18 cellular contexts compared by ENCODE assay signal in the genomic region with DNA sequence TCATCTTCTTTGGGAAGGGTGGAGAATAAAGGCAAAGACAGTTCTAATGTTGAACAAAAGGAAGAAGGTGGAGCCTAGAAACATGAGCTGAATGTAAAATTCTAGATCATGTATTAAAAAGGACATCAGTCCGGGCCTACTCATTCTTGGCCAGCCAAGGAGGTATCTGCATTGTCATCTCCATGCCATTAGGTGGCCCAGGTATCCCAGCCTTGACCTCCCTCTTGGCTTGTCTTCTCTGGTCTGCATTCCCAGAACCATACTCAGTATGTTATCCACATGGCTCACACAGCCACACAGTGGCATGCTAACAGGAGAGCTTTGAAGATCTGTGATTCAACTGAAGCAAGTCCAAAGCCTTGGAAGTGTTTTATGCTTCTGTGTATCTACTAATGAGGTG.
"Had no signal": no experiment of that assay in that cellular context is flagged by ENCODE, and none has a peak within 500 bp of the region (broad histone marks: within the 10 kb centered on the region; RNA-seq: fewer than 3 reads in every experiment).

No MANE protein-coding gene starts in this region.

- DNase-seq: dermis blood vessel endothelial cell; erythroblast; heart left ventricle; hippocampal formation; naive thymus-derived CD8-positive, alpha-beta T cell; psoas muscle; retina; stimulated activated CD4-positive, alpha-beta T cell treated with anti-CD3 and anti-CD28 coated beads, Interleukin-2, amount 100 ng/mL, for 24 hours; stimulated activated CD4-positive, alpha-beta T cell treated with anti-CD3 and anti-CD28 coated beads, Interleukin-4, amount 100 ng/mL, for 4 hours; stimulated activated naive B cell treated with anti-CD40 and anti-IgM and Interleukin-4, amounts not matched to agents 10 μg/mL and 1 μg/mL and 100 μg/mL, for 72 hours; stimulated activated naive CD8-positive, alpha-beta T cell treated with anti-CD3 and anti-CD28 coated beads, Interleukin-15, amount 100 ng/mL, for 72 hours; testis; upper lobe of right lung had no signal

- H3K9me3 ChIP-seq: neutrophil, psoas muscle, testis, upper lobe of right lung, vagina had no signal

- H3K27me3 ChIP-seq: foreskin keratinocyte, neutrophil, testis, tibial nerve, upper lobe of right lung, vagina had no signal

- H3K36me3 ChIP-seq: heart left ventricle, neutrophil, tibial nerve, upper lobe of right lung, vagina had no signal

- H3K27ac ChIP-seq: foreskin keratinocyte, heart left ventricle, neutrophil, psoas muscle, testis, tibial nerve, upper lobe of right lung, vagina had no signal

- H3K4me3 ChIP-seq: heart left ventricle, psoas muscle, testis, tibial nerve, upper lobe of right lung, vagina had no signal

- H3K4me1 ChIP-seq: foreskin keratinocyte, heart left ventricle, psoas muscle, testis, tibial nerve, upper lobe of right lung, vagina had no signal

- ATAC-seq: foreskin keratinocyte; heart left ventricle; naive thymus-derived CD8-positive, alpha-beta T cell; psoas muscle; sciatic nerve; stimulated activated naive B cell treated with anti-CD40 and anti-IgM and Interleukin-4, amounts not matched to agents 10 μg/mL and 1 μg/mL and 100 μg/mL, for 72 hours; stimulated activated naive CD8-positive, alpha-beta T cell treated with anti-CD3 and anti-CD28 coated beads, Interleukin-15, amount 100 ng/mL, for 72 hours; upper lobe of right lung had no signal
